ENCODE assay signal across 19 cellular contexts in genomic region chr6:93105017-93105416, GRCh38.
DNase-seq lines count a peak whose midpoint lies in the region; ATAC-seq and TF ChIP-seq lines count a peak whose summit lies in the region.
"Had no signal": no experiment of that assay in that cellular context is flagged by ENCODE, and none has a peak within 500 bp of the region (broad histone marks: within the 10 kb centered on the region; RNA-seq: fewer than 3 reads in every experiment).

No MANE protein-coding gene starts in this region.

- peaks cover 3% of the 10 kb centered on the region for H3K9me3 Mint-ChIP-seq in activated CD8-positive, alpha-beta memory T cell treated with anti-CD3 and anti-CD28 coated beads, Interleukin-2, amount 10 ng/mL, durations not matched to agents 7 days and 5 days (ENCODE audit: low read depth)

- no peak overlapping the region for H2BK15ac ChIP-seq in IMR-90 (ENCODE audit: low read depth, low read length)

- no CpG with 5 or more reads among the region's 3 CpGs for WGBS in IMR-90 (ENCODE audit: extremely low coverage in 2 of 2, insufficient read length in 1 of 2), 2 experiments
- WGBS in transverse colon (ENCODE audit: low coverage in 1 of 2), 2 donors = 5 to 30% methylated on average over 2 to 3 of the region's 3 CpGs

- H3K27me3 ChIP-seq in IMR-90 (ENCODE audit: control insufficient read depth, insufficient read depth, low read length) (no peaks in the 10 kb centered on the region), parathyroid adenoma (ENCODE audit: control insufficient read depth, insufficient read depth, low read length) (no peaks in the 10 kb centered on the region), transverse colon (no peaks in the 10 kb centered on the region)
- H3K27me3 ChIP-seq: neutrophil, right lobe of liver, SJCRH30 had no signal

- H3K4me2 ChIP-seq in IMR-90 (ENCODE audit: low read depth, low read length) (no peak overlapping the region), parathyroid adenoma (ENCODE audit: low read length) (peak overlapping the region; percentile 54)

- H2BK5ac ChIP-seq in IMR-90 (ENCODE audit: low read depth, low read length, poor library complexity, severe bottlenecking) = no peak overlapping the region

- TF ChIP-seq CTCF in IMR-90 (conservative IDR thresholded peaks at IDR 0.05; ENCODE audit: low read depth, low read length) (no peak), parathyroid adenoma (IDR thresholded peaks at IDR 0.05) (no peak), transverse colon (IDR thresholded peaks at IDR 0.05) (no peak)

- H3K9me1 ChIP-seq in IMR-90 (ENCODE audit: insufficient read depth, low read length) = no peaks in the 10 kb centered on the region

- dilution Hi-C loops in IMR-90 (cut with HindIII; ENCODE audit: low sequenced_read_pairs, unreplicated experiment) = no loop called here

- H3K79me2 ChIP-seq in parathyroid adenoma = no peaks in the 10 kb centered on the region

- no peak overlapping the region for H4K5ac ChIP-seq in IMR-90 (ENCODE audit: low read depth, low read length)

- POLR2A ChIA-PET in IMR-90 (lab: Charles Lee; ENCODE audit: unreplicated experiment) = no interaction called here

- H3K9ac ChIP-seq in IMR-90 (ENCODE audit: low read depth, low read length) = no peak overlapping the region
- H3K9ac ChIP-seq in parathyroid adenoma = no peak overlapping the region

- in situ Hi-C loops in IMR-90 (cut with MboI; ENCODE audit: low sequenced_read_pairs) (no loop called here), transverse colon (cut with MboI; ENCODE audit: low pct_ligation_motif_present in 1 of 4, low pct_unique_long_range_greater_than_20kb in 1 of 4, low sequenced_read_pairs in 3 of 4) (no loop called here)

- no peaks in the 10 kb centered on the region for H3K79me1 ChIP-seq in IMR-90 (ENCODE audit: low read depth in 1 of 2, low read length in 2 of 2)

- H3K27ac ChIP-seq in IMR-90 (ENCODE audit: insufficient read depth, low read length) (no peak overlapping the region), parathyroid adenoma (peak overlapping the region; percentile 97), transverse colon (no peak overlapping the region)
- H3K27ac ChIP-seq: neutrophil, right lobe of liver, SJCRH30 had no signal

- no peaks in the 10 kb centered on the region for H3K36me3 Mint-ChIP-seq in activated CD8-positive, alpha-beta memory T cell treated with anti-CD3 and anti-CD28 coated beads, Interleukin-2, amount 10 ng/mL, durations not matched to agents 7 days and 5 days

- H3K4me3 ChIP-seq in IMR-90 (ENCODE audit: insufficient read depth, low read depth, low read length) (no peak overlapping the region), parathyroid adenoma (ENCODE audit: low read depth, low read length) (peak overlapping the region; percentile 21), transverse colon (no peak overlapping the region)
- H3K4me3 ChIP-seq: right lobe of liver, SJCRH30 had no signal

- no peak overlapping the region for H3K14ac ChIP-seq in IMR-90 (replicated peaks; ENCODE audit: low read depth, low read length)

- no peak overlapping the region for H3K4me3 Mint-ChIP-seq in activated CD8-positive, alpha-beta memory T cell treated with anti-CD3 and anti-CD28 coated beads, Interleukin-2, amount 10 ng/mL, durations not matched to agents 7 days and 5 days

- no peaks in the 10 kb centered on the region for H3K36me3 ChIP-seq in IMR-90 (ENCODE audit: control insufficient read depth, insufficient read depth, low read length)
- H3K36me3 ChIP-seq in parathyroid adenoma (ENCODE audit: control insufficient read depth, insufficient read depth, low read length) = no peaks in the 10 kb centered on the region
- no peaks in the 10 kb centered on the region for H3K36me3 ChIP-seq in transverse colon
- H3K36me3 ChIP-seq: neutrophil, right lobe of liver, SJCRH30 had no signal

- CTCF ChIA-PET in IMR-90 (lab: Yijun Ruan, JAX) = no interaction called here
- CTCF ChIA-PET in activated CD8-positive, alpha-beta memory T cell treated with anti-CD3 and anti-CD28 coated beads, Interleukin-2, amount 10 ng/mL, durations not matched to agents 7 days and 5 days (lab: Charles Lee) = no interaction called here

- TF ChIP-seq RAD21 in IMR-90 (IDR thresholded peaks at IDR 0.05; ENCODE audit: low read length) = no peak

- H2AK5ac ChIP-seq in IMR-90 (ENCODE audit: low read depth, low read length) = no peak overlapping the region

- no peak overlapping the region for H4K91ac ChIP-seq in IMR-90 (ENCODE audit: insufficient read depth, low read depth, low read length)

- TF ChIP-seq POLR2A in IMR-90 (IDR thresholded peaks at IDR 0.05; ENCODE audit: low read depth, low read length) (no peak), transverse colon (IDR thresholded peaks at IDR 0.05) (no peak)

- no peak overlapping the region for H3K56ac ChIP-seq in IMR-90 (ENCODE audit: extremely low read depth, insufficient read depth, low read length)

- no peaks in the 10 kb centered on the region for H4K20me1 ChIP-seq in IMR-90 (ENCODE audit: insufficient read depth, low read length)

- peak; percentile 68 for ATAC-seq in IMR-90 (ENCODE audit: low read depth)
- no peak for ATAC-seq in activated CD8-positive, alpha-beta memory T cell treated with anti-CD3 and anti-CD28 coated beads, Interleukin-2, amount 10 ng/mL, durations not matched to agents 7 days and 5 days
- ATAC-seq: right lobe of liver had no signal

- H2BK120ac ChIP-seq in IMR-90 (ENCODE audit: low read depth, low read length) = no peak overlapping the region

- H3K4me1 ChIP-seq in IMR-90 (ENCODE audit: control insufficient read depth, insufficient read depth, low read length) (no peaks in the 10 kb centered on the region), parathyroid adenoma (peaks cover 43% of the 10 kb centered on the region), transverse colon (no peaks in the 10 kb centered on the region)
- H3K4me1 ChIP-seq: Caco-2, right lobe of liver, SJCRH30 had no signal

- no peak overlapping the region for H2AFZ ChIP-seq in IMR-90 (replicated peaks; ENCODE audit: low read length, poor library complexity)
- H2AFZ ChIP-seq in parathyroid adenoma = peak overlapping the region; percentile 59

- H2AK9ac ChIP-seq in IMR-90 (replicated peaks; ENCODE audit: low read depth, low read length, poor library complexity) = no peak overlapping the region

- H2BK20ac ChIP-seq in IMR-90 (ENCODE audit: low read depth, low read length) = no peak overlapping the region

- BruUV-seq in IMR-90 (replicated peaks; lab: Mats Ljungman, UMichigan) = no TSS peak

- H3K4ac ChIP-seq in IMR-90 (ENCODE audit: low read depth, low read length) = no peak overlapping the region

- no peak for TF ChIP-seq EP300 in transverse colon (IDR thresholded peaks at IDR 0.05; ENCODE audit: low read depth)

- H3K23ac ChIP-seq in IMR-90 (ENCODE audit: low read depth, low read length) = no peak overlapping the region

- no peak overlapping the region for H4K8ac ChIP-seq in IMR-90 (ENCODE audit: low read depth in 2 of 2, low read length in 2 of 2)

- no peak overlapping the region for H3K18ac ChIP-seq in IMR-90 (ENCODE audit: low read depth, low read length)

- DNase-seq in IMR-90 (peak; percentile 60), amniotic epithelial cell (ENCODE audit: low read depth) (peak; percentile 90), fibroblast of the conjunctiva (ENCODE audit: low read depth) (peak; percentile 5), NCI-H1694 treated with DMSO at 0.1 percent for 48 hours (lab: John Stamatoyannopoulos, UW) (no peak), transverse colon (no peak)
- no peak for DNase-seq in activated CD8-positive, alpha-beta memory T cell treated with anti-CD3 and anti-CD28 coated beads, Interleukin-2, amount 10 ng/mL, durations not matched to agents 7 days and 5 days
- DNase-seq: activated CD4-positive, alpha-beta T cell treated with anti-CD3 and anti-CD28 coated beads for 48 hours; activated naive CD4-positive, alpha-beta T cell treated with Interleukin-2 at 50 U/mL for 16 hours; aorta; Caco-2; cortex of kidney; kidney; NCI-H2029; NCI-H526 treated with DMSO at 0.1 percent for 48 hours; right lobe of liver; SJCRH30; stimulated activated CD4-positive, alpha-beta T cell treated with anti-CD3 and anti-CD28 coated beads, Interleukin-1b, Interleukin-23, amount 100 ng/mL, for 48 hours had no signal

- no peaks in the 10 kb centered on the region for H3K9me3 ChIP-seq in IMR-90 (ENCODE audit: control insufficient read depth, insufficient read depth, low read length)
- H3K9me3 ChIP-seq in parathyroid adenoma (ENCODE audit: control insufficient read depth, low read length) = no peaks in the 10 kb centered on the region
- no peaks in the 10 kb centered on the region for H3K9me3 ChIP-seq in transverse colon
- H3K9me3 ChIP-seq: Caco-2, neutrophil, right lobe of liver had no signal

- intact Hi-C loops in IMR-90 (cut with micrococcal nuclease) (no loop called here), transverse colon (cut with DNase I; ENCODE audit: low total_unique reads) (no loop called here)

- H3K4me1 Mint-ChIP-seq in activated CD8-positive, alpha-beta memory T cell treated with anti-CD3 and anti-CD28 coated beads, Interleukin-2, amount 10 ng/mL, durations not matched to agents 7 days and 5 days = no peaks in the 10 kb centered on the region

- H3K27ac Mint-ChIP-seq in activated CD8-positive, alpha-beta memory T cell treated with anti-CD3 and anti-CD28 coated beads, Interleukin-2, amount 10 ng/mL, durations not matched to agents 7 days and 5 days = no peak overlapping the region

- no peaks in the 10 kb centered on the region for H3K27me3 Mint-ChIP-seq in activated CD8-positive, alpha-beta memory T cell treated with anti-CD3 and anti-CD28 coated beads, Interleukin-2, amount 10 ng/mL, durations not matched to agents 7 days and 5 days

TF ChIP-seq in IMR-90, 13 proteins besides CTCF, POLR2A, EP300 and RAD21:
- no peak for TF ChIP-seq MXI1 (IDR thresholded peaks at IDR 0.05; ENCODE audit: borderline replicate concordance, low read depth, low read length)
- no peak for TF ChIP-seq RCOR1 (IDR thresholded peaks at IDR 0.05; ENCODE audit: insufficient replicate concordance, low read length)
- no peak for TF ChIP-seq MAFK (IDR thresholded peaks at IDR 0.05; ENCODE audit: low read depth, low read length)
- TF ChIP-seq NFE2L2 (IDR thresholded peaks at IDR 0.05; ENCODE audit: low read depth, low read length) = no peak
- no peak for TF ChIP-seq RFX5 (IDR thresholded peaks at IDR 0.05; ENCODE audit: low read depth, low read length)
- no peak for TF ChIP-seq CEBPB (IDR thresholded peaks at IDR 0.05; ENCODE audit: low read depth, low read length)
- TF ChIP-seq SMC3 (IDR thresholded peaks at IDR 0.05; ENCODE audit: low read depth, low read length) = no peak

Comparison
In these comparisons a context has a peak if more than half of its experiments do, and no peak if none do; other contexts are left out.
1. DNase-seq: peak in IMR-90 (single experiment), amniotic epithelial cell (single experiment) and fibroblast of the conjunctiva (single experiment); none in NCI-H1694 treated with DMSO at 0.1 percent for 48 hours (single experiment), transverse colon (single experiment) and activated CD8-positive, alpha-beta memory T cell treated with anti-CD3 and anti-CD28 coated beads, Interleukin-2, amount 10 ng/mL, durations not matched to agents 7 days and 5 days (single experiment).